ENCODE assay signal across 9 cellular contexts in the genomic region with DNA sequence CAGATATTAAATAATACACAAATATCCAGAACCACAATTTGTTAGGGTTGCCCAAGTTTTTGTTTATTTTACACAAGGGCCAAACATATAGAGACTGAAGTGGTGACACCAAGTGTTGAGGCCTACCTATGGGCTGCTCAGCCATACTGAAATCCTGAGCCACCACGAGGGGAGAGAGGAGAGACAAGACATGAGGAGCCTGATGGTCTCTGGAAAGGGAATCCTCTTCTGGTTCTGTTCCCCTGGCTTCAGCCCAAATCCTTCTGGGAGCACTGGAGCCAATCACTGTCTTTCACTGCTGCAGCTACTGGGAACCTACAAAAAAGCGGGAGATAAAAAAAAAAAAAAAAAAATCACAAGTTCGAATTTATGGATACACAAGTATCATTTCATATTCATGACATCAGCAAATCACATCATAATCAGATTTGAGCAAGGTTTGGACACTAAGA. TPM values are rescaled to one million over a fixed set of nuclear protein-coding genes. Genes with fewer than 3 reads are reported as not detected.
A peak's percentile ranks its signal among the peaks of the same experiment; 100 is the strongest.
DNase-seq lines count a peak whose midpoint lies in the region; ATAC-seq and TF ChIP-seq lines count a peak whose summit lies in the region.
"Had no signal": no experiment of that assay in that cellular context is flagged by ENCODE, and none has a peak within 500 bp of the region (broad histone marks: within the 10 kb centered on the region; RNA-seq: fewer than 3 reads in every experiment).

No MANE protein-coding gene starts in this region.

- H3K27me3 ChIP-seq in gastrocnemius medialis = no peaks in the 10 kb centered on the region
- no peaks in the 10 kb centered on the region for H3K27me3 ChIP-seq in aorta (ENCODE audit: control insufficient read depth in 1 of 2, insufficient read depth in 2 of 2, low read length in 1 of 2)

- no peaks in the 10 kb centered on the region for H3K9me3 ChIP-seq in gastrocnemius medialis
- no peaks in the 10 kb centered on the region for H3K9me3 ChIP-seq in aorta (ENCODE audit: control insufficient read depth, low read length)

- peak; percentile 4 for DNase-seq in NCI-H1105 treated with DMSO at 0.1 percent for 48 hours (lab: John Stamatoyannopoulos, UW)
- no peak for DNase-seq in NCI-H1105 (lab: John Stamatoyannopoulos, UW)
- DNase-seq in NCI-H82 treated with DMSO at 0.1 percent for 48 hours (lab: John Stamatoyannopoulos, UW; ENCODE audit: unreplicated experiment) = peak; percentile 63
- peak; percentile 29 for DNase-seq in fibroblast of pulmonary artery (ENCODE audit: low read depth)
- peak in 1 of 2 donors; percentile 62 for DNase-seq in gastrocnemius medialis
- DNase-seq in CD1c-positive myeloid dendritic cell (ENCODE audit: extremely low spot score) = no peak
- DNase-seq in aorta = no peak
- DNase-seq: activated naive CD8-positive, alpha-beta T cell treated with anti-CD3 and anti-CD28 coated beads, Interleukin-2, amount 10 ng/mL, durations not matched to agents 7 days and 5 days had no signal

- TF ChIP-seq CTCF in fibroblast of pulmonary artery (IDR thresholded peaks at IDR 0.05; ENCODE audit: low read length, missing control alignments) (no peak), gastrocnemius medialis (IDR thresholded peaks at IDR 0.05 in 4 of 5, conservative IDR thresholded peaks at IDR 0.05 in 1 of 5) (no peak)

- in situ Hi-C loops in gastrocnemius medialis (cut with MboI; ENCODE audit: low sequenced_read_pairs in 4 of 4) = loop anchor here in 3 of 4 donors (10.0 to 25.0 kb wide), 3 partner anchors 789 to 801 kb away; a partner anchor contains a TSS

- ATAC-seq in gastrocnemius medialis (no peak), GM18867 (IDR thresholded peaks at IDR 0.05; ENCODE audit: unreplicated experiment) (no peak), aorta (ENCODE audit: low FRiP score) (no peak)

- intact Hi-C loops in gastrocnemius medialis (cut with DNase I; ENCODE audit: low total_unique reads) = no loop called here
- intact Hi-C loops in aorta (cut with DNase I) = loop anchor here (10.0 kb wide), 2 partner anchors 801 to 1959 kb away; a partner anchor contains a TSS

- H3K4me1 ChIP-seq in gastrocnemius medialis (peaks cover 42 to 44% of the 10 kb centered on the region in 2 donors), aorta (ENCODE audit: control insufficient read depth in 1 of 2, insufficient read depth in 2 of 2, low read length in 2 of 2) (peaks cover 0 to 4% of the 10 kb centered on the region in 2 donors)

- H3K36me3 ChIP-seq in gastrocnemius medialis = no peaks in the 10 kb centered on the region
- H3K36me3 ChIP-seq in aorta (ENCODE audit: control insufficient read depth in 1 of 2, insufficient read depth in 2 of 2, low read length in 1 of 2) = no peaks in the 10 kb centered on the region

- H3K4me3 ChIP-seq in fibroblast of pulmonary artery (replicated peaks; ENCODE audit: low read depth, low read length) (no peak overlapping the region), gastrocnemius medialis (peak overlapping the region; percentile 56 to 80 (median 74)), aorta (ENCODE audit: low read length in 2 of 2) (no peak overlapping the region)

- WGBS in aorta, 2 donors = 49 to 59% methylated on average over 3 of the region's 3 CpGs

- TF ChIP-seq POLR2A in gastrocnemius medialis (IDR thresholded peaks at IDR 0.05) = no peak

- peak overlapping the region; percentile 90 to 100 (median 98) for H3K27ac ChIP-seq in gastrocnemius medialis
- no peak overlapping the region for H3K27ac ChIP-seq in aorta (ENCODE audit: low read depth in 1 of 2, low read length in 2 of 2)

RNA-seq across cellular contexts. Expression of a gene that starts 1.9 kb away (rescaled TPM):
- total RNA-seq in gastrocnemius medialis = under 1 TPM in 1 of 4 donors, not detected in 3; 0.09 TPM
- total RNA-seq in aorta = 1 to 10 TPM; 1.2 to 1.4 TPM
- under 1 TPM; 0.15 to 0.75 TPM for polyA plus RNA-seq in aorta

RNA-seq across cellular contexts. Expression of a gene that starts 10.4 kb away (rescaled TPM):
- total RNA-seq in gastrocnemius medialis (10 to 100 TPM; 13.6 to 26.6 (median 21.6) TPM), aorta (10 to 100 TPM; 35.5 to 75.3 TPM)
- 10 to 100 TPM in 1 of 2 donors, 1 to 10 TPM in 1; 8.4 to 17.1 TPM for polyA plus RNA-seq in aorta

Comparison
In these comparisons a context has a peak if more than half of its experiments do, and no peak if none do; other contexts are left out.
1. DNase-seq: peak in NCI-H1105 treated with DMSO at 0.1 percent for 48 hours (single experiment), NCI-H82 treated with DMSO at 0.1 percent for 48 hours (single experiment) and fibroblast of pulmonary artery (single experiment); none in NCI-H1105 (single experiment), CD1c-positive myeloid dendritic cell (single experiment) and aorta (0 of 2).
2. H3K4me3 ChIP-seq: peak in gastrocnemius medialis (4 of 4); none in fibroblast of pulmonary artery (single experiment) and aorta (0 of 2).
3. H3K27ac ChIP-seq: peak in gastrocnemius medialis (4 of 4); none in aorta (0 of 2).